In the genomic region with DNA sequence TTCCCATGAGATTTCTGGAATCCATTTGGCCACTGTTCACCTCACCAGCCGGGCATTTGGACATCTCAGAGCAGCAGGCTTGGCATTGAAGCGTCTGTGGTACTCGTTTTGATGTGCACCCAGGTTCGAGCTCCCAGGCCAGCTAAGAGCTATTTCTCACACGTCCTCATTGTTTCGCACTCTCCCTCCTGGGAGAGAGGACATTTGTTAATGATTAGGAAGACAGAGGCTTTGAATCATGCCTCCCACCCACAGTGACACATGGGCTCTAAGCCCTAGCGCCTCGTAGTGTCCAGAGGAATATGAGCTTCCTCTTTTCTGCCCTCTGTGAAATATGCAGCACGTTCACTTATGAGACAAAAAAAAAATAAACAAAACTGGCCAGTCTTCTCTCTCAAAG, we compare ENCODE assay signal across 2 cellular contexts.
A peak's percentile ranks its signal among the peaks of the same experiment; 100 is the strongest.
TF ChIP-seq lines count a peak whose summit lies in the region.

No MANE protein-coding gene starts in this region.

TF ChIP-seq in liver, 16 proteins besides CTCF, POLR2A, EP300 and RAD21 (continued from another document):
- no peak for TF ChIP-seq GABPA (IDR thresholded peaks at IDR 0.05 in 1 of 2, conservative IDR thresholded peaks at IDR 0.05 in 1 of 2)
- TF ChIP-seq SP1 (IDR thresholded peaks at IDR 0.05) = no peak
- TF ChIP-seq RXRA (IDR thresholded peaks at IDR 0.05) = peak; percentile 25 to 44
- TF ChIP-seq HNF4A (conservative IDR thresholded peaks at IDR 0.05) = peak in 1 of 2 donors; percentile 47
- TF ChIP-seq, protein P1, sequence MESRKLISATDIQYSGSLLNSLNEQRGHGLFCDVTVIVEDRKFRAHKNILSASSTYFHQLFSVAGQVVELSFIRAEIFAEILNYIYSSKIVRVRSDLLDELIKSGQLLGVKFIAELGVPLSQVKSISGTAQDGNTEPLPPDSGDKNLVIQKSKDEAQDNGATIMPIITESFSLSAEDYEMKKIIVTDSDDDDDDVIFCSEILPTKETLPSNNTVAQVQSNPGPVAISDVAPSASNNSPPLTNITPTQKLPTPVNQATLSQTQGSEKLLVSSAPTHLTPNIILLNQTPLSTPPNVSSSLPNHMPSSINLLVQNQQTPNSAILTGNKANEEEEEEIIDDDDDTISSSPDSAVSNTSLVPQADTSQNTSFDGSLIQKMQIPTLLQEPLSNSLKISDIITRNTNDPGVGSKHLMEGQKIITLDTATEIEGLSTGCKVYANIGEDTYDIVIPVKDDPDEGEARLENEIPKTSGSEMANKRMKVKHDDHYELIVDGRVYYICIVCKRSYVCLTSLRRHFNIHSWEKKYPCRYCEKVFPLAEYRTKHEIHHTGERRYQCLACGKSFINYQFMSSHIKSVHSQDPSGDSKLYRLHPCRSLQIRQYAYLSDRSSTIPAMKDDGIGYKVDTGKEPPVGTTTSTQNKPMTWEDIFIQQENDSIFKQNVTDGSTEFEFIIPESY (IDR thresholded peaks at IDR 0.05) = no peak
- TF ChIP-seq, protein P2, sequence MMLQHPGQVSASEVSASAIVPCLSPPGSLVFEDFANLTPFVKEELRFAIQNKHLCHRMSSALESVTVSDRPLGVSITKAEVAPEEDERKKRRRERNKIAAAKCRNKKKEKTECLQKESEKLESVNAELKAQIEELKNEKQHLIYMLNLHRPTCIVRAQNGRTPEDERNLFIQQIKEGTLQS (IDR thresholded peaks at IDR 0.05) = no peak
- TF ChIP-seq, protein P3, sequence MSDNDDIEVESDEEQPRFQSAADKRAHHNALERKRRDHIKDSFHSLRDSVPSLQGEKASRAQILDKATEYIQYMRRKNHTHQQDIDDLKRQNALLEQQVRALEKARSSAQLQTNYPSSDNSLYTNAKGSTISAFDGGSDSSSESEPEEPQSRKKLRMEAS (IDR thresholded peaks at IDR 0.05) = no peak
- TF ChIP-seq EGR1 (IDR thresholded peaks at IDR 0.05; ENCODE audit: low read depth in 2 of 2) = no peak
- TF ChIP-seq JUND (IDR thresholded peaks at IDR 0.05) = no peak
- TF ChIP-seq HNF4G (IDR thresholded peaks at IDR 0.05) = no peak
- TF ChIP-seq YY1 (IDR thresholded peaks at IDR 0.05) = peak; percentile 48

TF ChIP-seq in HepG2, 621 proteins besides CTCF, POLR2A, EP300 and RAD21 (continued from another document):
- TF ChIP-seq, protein P4, sequence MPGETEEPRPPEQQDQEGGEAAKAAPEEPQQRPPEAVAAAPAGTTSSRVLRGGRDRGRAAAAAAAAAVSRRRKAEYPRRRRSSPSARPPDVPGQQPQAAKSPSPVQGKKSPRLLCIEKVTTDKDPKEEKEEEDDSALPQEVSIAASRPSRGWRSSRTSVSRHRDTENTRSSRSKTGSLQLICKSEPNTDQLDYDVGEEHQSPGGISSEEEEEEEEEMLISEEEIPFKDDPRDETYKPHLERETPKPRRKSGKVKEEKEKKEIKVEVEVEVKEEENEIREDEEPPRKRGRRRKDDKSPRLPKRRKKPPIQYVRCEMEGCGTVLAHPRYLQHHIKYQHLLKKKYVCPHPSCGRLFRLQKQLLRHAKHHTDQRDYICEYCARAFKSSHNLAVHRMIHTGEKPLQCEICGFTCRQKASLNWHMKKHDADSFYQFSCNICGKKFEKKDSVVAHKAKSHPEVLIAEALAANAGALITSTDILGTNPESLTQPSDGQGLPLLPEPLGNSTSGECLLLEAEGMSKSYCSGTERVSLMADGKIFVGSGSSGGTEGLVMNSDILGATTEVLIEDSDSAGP (CRISPR knock-in tag; IDR thresholded peaks at IDR 0.05; ENCODE audit: borderline replicate concordance) = no peak
- TF ChIP-seq ZNF274 (CRISPR knock-in tag; IDR thresholded peaks at IDR 0.05) = no peak
